In genomic region chr17:4858068-4858879, GRCh38 we compare ENCODE assay signal across 11 cellular contexts. TPM values are rescaled to one million over a fixed set of nuclear protein-coding genes. Genes with fewer than 3 reads are reported as not detected.
A peak's percentile ranks its signal among the peaks of the same experiment; 100 is the strongest.
DNase-seq lines count a peak whose midpoint lies in the region.
"Had no signal": no experiment of that assay in that cellular context is flagged by ENCODE, and none has a peak within 500 bp of the region (broad histone marks: within the 10 kb centered on the region; RNA-seq: fewer than 3 reads in every experiment).

No MANE protein-coding gene starts in this region.

- DNase-seq in EH (ENCODE audit: low read depth): peak; percentile 35
- DNase-seq in astrocyte of the hippocampus (ENCODE audit: low read depth, low spot score): peak; percentile 21
- peak; percentile 76 to 93 for DNase-seq in hippocampal formation (lab: John Stamatoyannopoulos, UW)
- DNase-seq in pons (ENCODE audit: low spot score): peak; percentile 97
- DNase-seq in NCI-H345 treated with DMSO at 0.1 percent for 48 hours (lab: John Stamatoyannopoulos, UW; ENCODE audit: unreplicated experiment): no peak
- no peak for DNase-seq in stimulated activated naive CD4-positive, alpha-beta T cell (lab: John Stamatoyannopoulos, UW)
- DNase-seq in KBM-7: no peak
- no peak for DNase-seq in activated naive CD8-positive, alpha-beta T cell treated with anti-CD3 and anti-CD28 coated beads for 36 hours
- DNase-seq: central memory CD4-positive, alpha-beta T cell; COR-L47 had no signal

- peaks cover 10% of the 10 kb centered on the region for H3K4me1 Mint-ChIP-seq in activated naive CD8-positive, alpha-beta T cell treated with anti-CD3 and anti-CD28 coated beads for 36 hours

- no peak overlapping the region for H3K27ac Mint-ChIP-seq in activated naive CD8-positive, alpha-beta T cell treated with anti-CD3 and anti-CD28 coated beads for 36 hours

- no peaks in the 10 kb centered on the region for H3K9me3 Mint-ChIP-seq in activated naive CD8-positive, alpha-beta T cell treated with anti-CD3 and anti-CD28 coated beads for 36 hours

- H3K36me3 Mint-ChIP-seq in activated naive CD8-positive, alpha-beta T cell treated with anti-CD3 and anti-CD28 coated beads for 36 hours: peaks cover 3% of the 10 kb centered on the region

- in situ Hi-C loops in KBM-7 (cut with MboI; ENCODE audit: low pct_unique_long_range_greater_than_20kb, low sequenced_read_pairs): no loop called here

- H3K4me3 Mint-ChIP-seq in activated naive CD8-positive, alpha-beta T cell treated with anti-CD3 and anti-CD28 coated beads for 36 hours: no peak overlapping the region

- peaks cover 2% of the 10 kb centered on the region for H3K27me3 Mint-ChIP-seq in activated naive CD8-positive, alpha-beta T cell treated with anti-CD3 and anti-CD28 coated beads for 36 hours

RNA-seq across cellular contexts. Expression of gene MINK1, which starts 25.1 kb away (rescaled TPM):
- total RNA-seq in activated naive CD8-positive, alpha-beta T cell treated with anti-CD3 and anti-CD28 coated beads for 36 hours: 10 to 100 TPM; 34.7 to 37.7 TPM

RNA-seq across cellular contexts. Expression of gene C17orf107, which starts 41.1 kb away (rescaled TPM):
- total RNA-seq in activated naive CD8-positive, alpha-beta T cell treated with anti-CD3 and anti-CD28 coated beads for 36 hours: 1 to 10 TPM; 2.2 to 2.3 TPM

RNA-seq across cellular contexts. Expression of gene CHRNE, which starts 44.6 kb away (rescaled TPM):
- under 1 TPM; 0.42 to 0.47 TPM for total RNA-seq in activated naive CD8-positive, alpha-beta T cell treated with anti-CD3 and anti-CD28 coated beads for 36 hours
- total RNA-seq: LHCN-M2 had no signal

RNA-seq across cellular contexts. Expression of gene PLD2, which starts 51.3 kb away (rescaled TPM):
- total RNA-seq in activated naive CD8-positive, alpha-beta T cell treated with anti-CD3 and anti-CD28 coated beads for 36 hours: 1 to 10 TPM; 4.2 to 5.4 TPM

Comparison
In these comparisons a context has a peak if more than half of its experiments do, and no peak if none do; other contexts are left out.
1. DNase-seq: peak in EH (single experiment), astrocyte of the hippocampus (single experiment), hippocampal formation (2 of 2) and pons (single experiment); none in NCI-H345 treated with DMSO at 0.1 percent for 48 hours (single experiment), stimulated activated naive CD4-positive, alpha-beta T cell (0 of 6), KBM-7 (single experiment) and activated naive CD8-positive, alpha-beta T cell treated with anti-CD3 and anti-CD28 coated beads for 36 hours (single experiment).